In the genomic region with DNA sequence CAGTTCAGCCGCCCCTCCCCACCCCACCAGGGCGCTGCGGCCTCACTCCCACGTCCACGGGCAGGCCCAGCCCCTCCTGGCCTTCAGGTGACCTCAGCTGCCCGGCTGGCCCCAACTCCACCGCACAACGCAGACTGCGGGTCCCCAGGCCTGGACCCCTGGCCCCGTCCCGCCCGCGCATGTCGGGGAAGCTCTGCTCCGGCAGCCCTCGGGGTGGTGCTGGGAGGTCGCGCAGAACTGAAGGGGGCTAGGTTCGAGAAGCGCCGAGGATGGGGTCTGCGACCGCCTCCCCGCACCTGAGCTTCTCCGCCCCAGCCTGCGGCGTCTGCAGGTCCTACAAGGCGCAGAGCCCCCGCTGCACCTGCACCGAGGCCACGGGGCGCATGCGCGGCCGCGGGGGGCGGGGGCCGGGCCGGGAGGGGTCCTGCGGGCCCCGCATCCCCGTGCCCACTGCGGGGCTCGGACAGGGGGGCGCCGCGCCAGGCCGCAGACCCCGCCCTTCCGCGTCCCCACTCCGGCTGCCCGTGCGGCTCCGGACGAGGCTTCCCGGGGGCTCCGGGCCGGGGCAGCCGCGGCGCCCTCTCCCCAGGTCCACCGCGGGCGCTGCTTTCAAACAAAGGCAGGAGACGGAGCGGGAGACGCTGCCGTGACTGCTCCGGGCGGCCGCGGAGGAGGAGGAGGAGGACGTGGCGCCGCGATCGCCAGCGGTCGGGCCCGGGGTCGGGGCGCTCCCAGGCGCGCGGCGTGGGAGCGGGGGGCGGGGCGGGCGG, we compare ENCODE assay signal across 9 cellular contexts. TPM values are rescaled to one million over a fixed set of nuclear protein-coding genes. Genes with fewer than 3 reads are reported as not detected.
DNase-seq lines count a peak whose midpoint lies in the region; ATAC-seq, FAIRE-seq and TF ChIP-seq lines count a peak whose summit lies in the region.
"Had no signal": no experiment of that assay in that cellular context is flagged by ENCODE, and none has a peak within 500 bp of the region (broad histone marks: within the 10 kb centered on the region; RNA-seq: fewer than 3 reads in every experiment).

No MANE protein-coding gene starts in this region.

- TF ChIP-seq CTCF in kidney (IDR thresholded peaks at IDR 0.05; ENCODE audit: borderline replicate concordance, extremely low read depth, insufficient read depth): no peak

- 2% methylated on average over 90 of the region's 91 CpGs for WGBS in thymus

- H3K4me3 ChIP-seq in kidney (ENCODE audit: low read length in 2 of 2) (no peak overlapping the region), thymus (ENCODE audit: low read length) (peak overlapping the region; percentile 44)

- DNase-seq in activated CD4-positive, alpha-beta T cell treated with anti-CD3 and anti-CD28 coated beads, Interleukin-2, amount 10 ng/mL, durations not matched to agents 24 days and 14 days: peak; percentile 73
- no peak for DNase-seq in activated CD4-positive, alpha-beta T cell treated with anti-CD3 and anti-CD28 coated beads, Interleukin-2, amount 50 U/mL, for 4 hours
- DNase-seq in activated T-helper 1 cell treated with anti-CD3 and anti-CD28 coated beads, Interleukin-12 subunit alpha, Interleukin-12 subunit beta, Interleukin-2, Interleukin-4 antibody, amounts not matched to agents 30 ng/mL and 10 ng/mL and 1 ng/mL, durations not matched to agents 14 hours and 24 hours and 36 hours (ENCODE audit: low spot score): no peak
- DNase-seq in kidney: peak; percentile 69
- DNase-seq in SW480 (ENCODE audit: low spot score): no peak
- DNase-seq in cortex of kidney (lab: John Stamatoyannopoulos, UW): no peak

- H3K4me1 ChIP-seq in kidney (ENCODE audit: control insufficient read depth in 1 of 2, insufficient read depth in 1 of 2, low read depth in 1 of 2, low read length in 2 of 2): peaks cover 0 to 4% of the 10 kb centered on the region in 2 donors
- H3K4me1 ChIP-seq in thymus (ENCODE audit: control insufficient read depth, insufficient read depth, low read length): peaks cover 3% of the 10 kb centered on the region

- H3K27ac Mint-ChIP-seq in activated CD4-positive, alpha-beta T cell treated with anti-CD3 and anti-CD28 coated beads, Interleukin-2, amount 10 ng/mL, durations not matched to agents 24 days and 14 days: no peak overlapping the region
- no peak overlapping the region for H3K27ac Mint-ChIP-seq in activated T-helper 1 cell treated with anti-CD3 and anti-CD28 coated beads, Interleukin-12 subunit alpha, Interleukin-12 subunit beta, Interleukin-2, Interleukin-4 antibody, amounts not matched to agents 30 ng/mL and 10 ng/mL and 1 ng/mL, durations not matched to agents 14 hours and 24 hours and 36 hours

- H3K36me3 ChIP-seq in kidney (ENCODE audit: control insufficient read depth in 1 of 2, insufficient read depth in 2 of 2, low read length in 2 of 2) (no peaks in the 10 kb centered on the region), thymus (ENCODE audit: control insufficient read depth, insufficient read depth) (no peaks in the 10 kb centered on the region)

- H3K9ac ChIP-seq in kidney (ENCODE audit: low read length in 2 of 2): no peak overlapping the region

- peaks cover 32% of the 10 kb centered on the region for H3K27me3 Mint-ChIP-seq in activated CD4-positive, alpha-beta T cell treated with anti-CD3 and anti-CD28 coated beads, Interleukin-2, amount 10 ng/mL, durations not matched to agents 24 days and 14 days
- H3K27me3 Mint-ChIP-seq in activated T-helper 1 cell treated with anti-CD3 and anti-CD28 coated beads, Interleukin-12 subunit alpha, Interleukin-12 subunit beta, Interleukin-2, Interleukin-4 antibody, amounts not matched to agents 30 ng/mL and 10 ng/mL and 1 ng/mL, durations not matched to agents 14 hours and 24 hours and 36 hours (ENCODE audit: insufficient read depth): peaks cover 41% of the 10 kb centered on the region

- H3K9me3 ChIP-seq in kidney (ENCODE audit: control insufficient read depth in 1 of 2, low read length in 2 of 2) (no peaks in the 10 kb centered on the region), thymus (ENCODE audit: control insufficient read depth) (no peaks in the 10 kb centered on the region)

- no peaks in the 10 kb centered on the region for H3K9me3 Mint-ChIP-seq in activated CD4-positive, alpha-beta T cell treated with anti-CD3 and anti-CD28 coated beads, Interleukin-2, amount 10 ng/mL, durations not matched to agents 24 days and 14 days
- H3K9me3 Mint-ChIP-seq in activated T-helper 1 cell treated with anti-CD3 and anti-CD28 coated beads, Interleukin-12 subunit alpha, Interleukin-12 subunit beta, Interleukin-2, Interleukin-4 antibody, amounts not matched to agents 30 ng/mL and 10 ng/mL and 1 ng/mL, durations not matched to agents 14 hours and 24 hours and 36 hours: no peaks in the 10 kb centered on the region

- H3K36me3 Mint-ChIP-seq in activated CD4-positive, alpha-beta T cell treated with anti-CD3 and anti-CD28 coated beads, Interleukin-2, amount 10 ng/mL, durations not matched to agents 24 days and 14 days (ENCODE audit: low read depth): no peaks in the 10 kb centered on the region
- no peaks in the 10 kb centered on the region for H3K36me3 Mint-ChIP-seq in activated T-helper 1 cell treated with anti-CD3 and anti-CD28 coated beads, Interleukin-12 subunit alpha, Interleukin-12 subunit beta, Interleukin-2, Interleukin-4 antibody, amounts not matched to agents 30 ng/mL and 10 ng/mL and 1 ng/mL, durations not matched to agents 14 hours and 24 hours and 36 hours (ENCODE audit: low read depth)

- no peak for FAIRE-seq in kidney (lab: Jason Lieb, UNC)
- FAIRE-seq: G401.6 had no signal

- H3K4me3 Mint-ChIP-seq in activated CD4-positive, alpha-beta T cell treated with anti-CD3 and anti-CD28 coated beads, Interleukin-2, amount 10 ng/mL, durations not matched to agents 24 days and 14 days: peak overlapping the region; percentile 15
- peak overlapping the region; percentile 26 for H3K4me3 Mint-ChIP-seq in activated T-helper 1 cell treated with anti-CD3 and anti-CD28 coated beads, Interleukin-12 subunit alpha, Interleukin-12 subunit beta, Interleukin-2, Interleukin-4 antibody, amounts not matched to agents 30 ng/mL and 10 ng/mL and 1 ng/mL, durations not matched to agents 14 hours and 24 hours and 36 hours

- H3K27ac ChIP-seq in kidney (ENCODE audit: low read depth in 2 of 2, low read length in 2 of 2) (no peak overlapping the region), thymus (ENCODE audit: low read depth) (no peak overlapping the region)

- intact Hi-C loops in activated CD4-positive, alpha-beta T cell treated with anti-CD3 and anti-CD28 coated beads, Interleukin-2, amount 10 ng/mL, durations not matched to agents 24 days and 14 days (cut with micrococcal nuclease): loop anchor here (2.0 kb wide), 1 partner anchor 16 kb away; no protein-coding TSS in a partner anchor
- intact Hi-C loops in activated T-helper 1 cell treated with anti-CD3 and anti-CD28 coated beads, Interleukin-12 subunit alpha, Interleukin-12 subunit beta, Interleukin-2, Interleukin-4 antibody, amounts not matched to agents 30 ng/mL and 10 ng/mL and 1 ng/mL, durations not matched to agents 14 hours and 24 hours and 36 hours (cut with micrococcal nuclease): loop anchor here (2.0 kb wide), 1 partner anchor 18 kb away; a partner anchor contains a TSS
- intact Hi-C loops in kidney (cut with DNase I): no loop called here

- no peaks in the 10 kb centered on the region for H3K4me1 Mint-ChIP-seq in activated CD4-positive, alpha-beta T cell treated with anti-CD3 and anti-CD28 coated beads, Interleukin-2, amount 10 ng/mL, durations not matched to agents 24 days and 14 days
- no peaks in the 10 kb centered on the region for H3K4me1 Mint-ChIP-seq in activated T-helper 1 cell treated with anti-CD3 and anti-CD28 coated beads, Interleukin-12 subunit alpha, Interleukin-12 subunit beta, Interleukin-2, Interleukin-4 antibody, amounts not matched to agents 30 ng/mL and 10 ng/mL and 1 ng/mL, durations not matched to agents 14 hours and 24 hours and 36 hours (ENCODE audit: low read depth)

- peaks cover 53% of the 10 kb centered on the region for H3K27me3 ChIP-seq in thymus (ENCODE audit: control insufficient read depth, insufficient read depth)

- ATAC-seq in GM18907 (IDR thresholded peaks at IDR 0.05; ENCODE audit: unreplicated experiment): no peak

RNA-seq across cellular contexts. Expression of a gene that starts 0.7 kb away (rescaled TPM):
- total RNA-seq in activated CD4-positive, alpha-beta T cell treated with anti-CD3 and anti-CD28 coated beads, Interleukin-2, amount 10 ng/mL, durations not matched to agents 24 days and 14 days: 7.3 and 7.7 TPM in 2 replicates
- total RNA-seq in activated T-helper 1 cell treated with anti-CD3 and anti-CD28 coated beads, Interleukin-12 subunit alpha, Interleukin-12 subunit beta, Interleukin-2, Interleukin-4 antibody, amounts not matched to agents 30 ng/mL and 10 ng/mL and 1 ng/mL, durations not matched to agents 14 hours and 24 hours and 36 hours: 7.4 and 8.0 TPM in 2 replicates
- total RNA-seq in kidney: 2.7 TPM
- polyA plus RNA-seq in kidney (ENCODE audit: insufficient read depth, low read depth, low replicate concordance) (12.5 TPM), thymus (0.43 TPM)

RNA-seq across cellular contexts. Expression of a gene that starts 49.7 kb away (rescaled TPM):
- total RNA-seq in activated CD4-positive, alpha-beta T cell treated with anti-CD3 and anti-CD28 coated beads, Interleukin-2, amount 10 ng/mL, durations not matched to agents 24 days and 14 days: 51.1 and 57.4 TPM in 2 replicates
- 52.9 and 55.4 TPM in 2 replicates for total RNA-seq in activated T-helper 1 cell treated with anti-CD3 and anti-CD28 coated beads, Interleukin-12 subunit alpha, Interleukin-12 subunit beta, Interleukin-2, Interleukin-4 antibody, amounts not matched to agents 30 ng/mL and 10 ng/mL and 1 ng/mL, durations not matched to agents 14 hours and 24 hours and 36 hours
- total RNA-seq in kidney: 39.1 TPM
- polyA plus RNA-seq in kidney (ENCODE audit: insufficient read depth, low read depth, low replicate concordance) (17.8 TPM), thymus (37.2 TPM)

Comparison
In these comparisons a context has a peak if more than half of its experiments do, and no peak if none do; other contexts are left out.
1. DNase-seq: peak in activated CD4-positive, alpha-beta T cell treated with anti-CD3 and anti-CD28 coated beads, Interleukin-2, amount 10 ng/mL, durations not matched to agents 24 days and 14 days (single experiment) and kidney (single experiment); none in activated CD4-positive, alpha-beta T cell treated with anti-CD3 and anti-CD28 coated beads, Interleukin-2, amount 50 U/mL, for 4 hours (0 of 2), activated T-helper 1 cell treated with anti-CD3 and anti-CD28 coated beads, Interleukin-12 subunit alpha, Interleukin-12 subunit beta, Interleukin-2, Interleukin-4 antibody, amounts not matched to agents 30 ng/mL and 10 ng/mL and 1 ng/mL, durations not matched to agents 14 hours and 24 hours and 36 hours (single experiment), SW480 (single experiment) and cortex of kidney (single experiment).